In the genomic region with DNA sequence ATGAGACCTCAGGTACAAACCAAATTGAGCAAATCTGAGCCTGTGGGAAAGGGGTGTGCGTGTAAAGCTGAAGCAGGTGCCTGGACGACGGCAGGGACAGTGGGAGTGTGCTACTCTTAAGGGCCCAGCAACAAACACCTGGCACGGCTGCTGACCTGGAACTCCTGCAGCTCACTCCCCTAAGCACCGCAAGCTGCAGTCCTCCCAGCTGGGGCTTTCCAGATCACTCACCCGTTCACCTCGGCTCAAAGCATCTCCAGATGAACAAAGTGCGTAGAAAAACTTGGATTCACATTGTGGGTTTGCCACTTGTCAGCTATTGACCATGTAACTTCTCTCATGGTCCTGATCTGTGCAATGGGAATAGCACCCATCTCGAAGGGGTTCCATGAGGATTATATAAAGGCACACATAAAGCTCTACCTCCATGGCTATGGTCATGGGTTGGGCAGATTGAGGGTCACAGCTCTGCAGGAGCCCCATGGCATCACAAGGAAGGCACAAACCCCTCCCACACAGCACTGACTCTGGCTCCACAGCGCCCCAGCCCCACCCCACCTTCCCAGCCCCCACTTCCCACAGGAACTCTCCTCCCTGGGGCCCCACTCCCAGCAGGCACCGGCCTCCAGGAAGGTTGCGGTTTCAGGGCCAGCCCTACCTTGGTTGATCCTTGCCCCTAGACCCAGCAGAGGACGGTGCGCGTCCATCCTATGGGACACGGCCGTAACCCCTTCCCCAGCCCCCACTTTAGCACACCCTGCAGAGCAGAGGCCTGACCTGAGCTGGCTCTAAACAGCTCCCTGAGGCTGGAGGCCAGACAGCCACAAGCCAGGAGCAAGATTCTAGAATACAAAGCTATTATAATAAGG, we compare ENCODE assay signal across 9 cellular contexts. TPM values are rescaled to one million over a fixed set of nuclear protein-coding genes. Genes with fewer than 3 reads are reported as not detected.
DNase-seq lines count a peak whose midpoint lies in the region; ATAC-seq, FAIRE-seq and TF ChIP-seq lines count a peak whose summit lies in the region.
"Had no signal": no experiment of that assay in that cellular context is flagged by ENCODE, and none has a peak within 500 bp of the region (broad histone marks: within the 10 kb centered on the region; RNA-seq: fewer than 3 reads in every experiment).

No MANE protein-coding gene starts in this region.

- peaks cover 4% of the 10 kb centered on the region for H3K36me3 Mint-ChIP-seq in activated naive CD8-positive, alpha-beta T cell treated with anti-CD3 and anti-CD28 coated beads, Interleukin-2, amount 50 U/mL, for 24 hours (ENCODE audit: low read depth)

- DNase-seq in Caki2 (ENCODE audit: low read depth), result peak; percentile 28
- DNase-seq in GM19239 (ENCODE audit: insufficient read length, low spot score), result no peak
- DNase-seq in activated naive CD8-positive, alpha-beta T cell treated with anti-CD3 and anti-CD28 coated beads, Interleukin-2, amount 50 U/mL, for 24 hours, result no peak
- DNase-seq in dorsolateral prefrontal cortex, result no peak
- no peak for DNase-seq in OCI-M1 (lab: John Stamatoyannopoulos, UW)
- DNase-seq in urothelium cell line (ENCODE audit: low spot score), result no peak
- DNase-seq: stimulated activated CD4-positive, alpha-beta T cell treated with anti-CD3 and anti-CD28 coated beads, Interleukin-4, amount 100 ng/mL, for 4 hours had no signal

- peak overlapping the region; percentile 27 for H3K27ac Mint-ChIP-seq in activated naive CD8-positive, alpha-beta T cell treated with anti-CD3 and anti-CD28 coated beads, Interleukin-2, amount 50 U/mL, for 24 hours

- no peaks in the 10 kb centered on the region for H3K27me3 ChIP-seq in dorsolateral prefrontal cortex

- H3K27ac ChIP-seq in dorsolateral prefrontal cortex, result peak overlapping the region in 1 of 59 donors; percentile 29

- in situ Hi-C loops in Caki2 (cut with HindIII; ENCODE audit: low pct_unique_long_range_greater_than_20kb, low sequenced_read_pairs), result no loop called here

- intact Hi-C loops in dorsolateral prefrontal cortex (cut with DNase I), result no loop called here

- H3K9me3 Mint-ChIP-seq in activated naive CD8-positive, alpha-beta T cell treated with anti-CD3 and anti-CD28 coated beads, Interleukin-2, amount 50 U/mL, for 24 hours, result no peaks in the 10 kb centered on the region

- ATAC-seq in HG03066 (IDR thresholded peaks at IDR 0.05; ENCODE audit: low read depth, unreplicated experiment) (peak; percentile 82), HG02840 (IDR thresholded peaks at IDR 0.05; ENCODE audit: low FRiP score, unreplicated experiment) (no peak)
- no peak for ATAC-seq in activated naive CD8-positive, alpha-beta T cell treated with anti-CD3 and anti-CD28 coated beads, Interleukin-2, amount 50 U/mL, for 24 hours

- peaks cover 54% of the 10 kb centered on the region for H3K4me1 Mint-ChIP-seq in activated naive CD8-positive, alpha-beta T cell treated with anti-CD3 and anti-CD28 coated beads, Interleukin-2, amount 50 U/mL, for 24 hours

- FAIRE-seq in GM19239 (lab: Jason Lieb, UNC) (peak; percentile 86), urothelium cell line (lab: Jason Lieb, UNC) (no peak)

- H3K4me3 Mint-ChIP-seq in activated naive CD8-positive, alpha-beta T cell treated with anti-CD3 and anti-CD28 coated beads, Interleukin-2, amount 50 U/mL, for 24 hours, result no peak overlapping the region

- H3K27me3 Mint-ChIP-seq in activated naive CD8-positive, alpha-beta T cell treated with anti-CD3 and anti-CD28 coated beads, Interleukin-2, amount 50 U/mL, for 24 hours, result no peaks in the 10 kb centered on the region

- no peak for TF ChIP-seq CTCF in dorsolateral prefrontal cortex (IDR thresholded peaks at IDR 0.05 in 54 of 56, conservative IDR thresholded peaks at IDR 0.05 in 2 of 56; ENCODE audit: low read depth in 1 of 56, partially characterized antibody in 56 of 56)

- no peak overlapping the region for H3K4me3 ChIP-seq in dorsolateral prefrontal cortex

RNA-seq across cellular contexts. Expression of gene ST3GAL2, which starts 21.9 kb away (rescaled TPM):
- 34.1 and 38.0 TPM in 2 replicates for total RNA-seq in Caki2 (2014; rRNA removed; shearing (Covaris generic); ENCODE audit: low replicate concordance)
- 10 to 100 TPM; 15.9 to 62.9 (median 30.9) TPM for total RNA-seq in dorsolateral prefrontal cortex

RNA-seq across cellular contexts. Expression of gene FCSK, which starts 37.4 kb away (rescaled TPM):
- 22.2 and 32.7 TPM in 2 replicates for total RNA-seq in Caki2 (2014; rRNA removed; shearing (Covaris generic); ENCODE audit: low replicate concordance)
- total RNA-seq in dorsolateral prefrontal cortex, result 10 to 100 TPM; 15.7 to 38.7 (median 23.8) TPM
